ENCODE assay signal across 24 cellular contexts in the genomic region with DNA sequence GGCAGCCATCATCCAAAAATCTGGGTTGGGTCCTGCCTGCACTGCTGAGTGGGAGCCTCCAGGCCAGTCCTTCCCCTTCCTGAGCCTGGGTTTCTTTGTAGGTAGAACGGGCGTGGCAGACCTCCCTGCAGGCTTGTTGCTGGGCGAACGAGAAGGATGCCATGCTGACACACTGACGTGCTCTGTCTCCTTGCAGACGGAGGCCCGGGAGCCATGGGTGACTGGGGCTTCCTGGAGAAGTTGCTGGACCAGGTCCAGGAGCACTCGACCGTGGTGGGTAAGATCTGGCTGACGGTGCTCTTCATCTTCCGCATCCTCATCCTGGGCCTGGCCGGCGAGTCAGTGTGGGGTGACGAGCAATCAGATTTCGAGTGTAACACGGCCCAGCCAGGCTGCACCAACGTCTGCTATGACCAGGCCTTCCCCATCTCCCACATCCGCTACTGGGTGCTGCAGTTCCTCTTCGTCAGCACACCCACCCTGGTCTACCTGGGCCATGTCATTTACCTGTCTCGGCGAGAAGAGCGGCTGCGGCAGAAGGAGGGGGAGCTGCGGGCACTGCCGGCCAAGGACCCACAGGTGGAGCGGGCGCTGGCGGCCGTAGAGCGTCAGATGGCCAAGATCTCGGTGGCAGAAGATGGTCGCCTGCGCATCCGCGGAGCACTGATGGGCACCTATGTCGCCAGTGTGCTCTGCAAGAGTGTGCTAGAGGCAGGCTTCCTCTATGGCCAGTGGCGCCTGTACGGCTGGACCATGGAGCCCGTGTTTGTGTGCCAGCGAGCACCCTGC. TPM values are rescaled to one million over a fixed set of nuclear protein-coding genes. Genes with fewer than 3 reads are reported as not detected.
DNase-seq lines count a peak whose midpoint lies in the region; ATAC-seq and TF ChIP-seq lines count a peak whose summit lies in the region.
"Had no signal": no experiment of that assay in that cellular context is flagged by ENCODE, and none has a peak within 500 bp of the region (broad histone marks: within the 10 kb centered on the region; RNA-seq: fewer than 3 reads in every experiment).

No MANE protein-coding gene starts in this region.

- TF ChIP-seq POLR2A in stomach (IDR thresholded peaks at IDR 0.05) = no peak

- peak; percentile 75 for DNase-seq in HK-2 (ENCODE audit: unreplicated experiment)
- DNase-seq in dorsolateral prefrontal cortex = no peak
- peak in 1 of 2 donors; percentile 61 for DNase-seq in left lung
- DNase-seq in stomach = no peak
- DNase-seq in activated CD4-positive, alpha-beta memory T cell treated with anti-CD3 and anti-CD28 coated beads, Interleukin-2, amount 10 ng/mL, durations not matched to agents 7 days and 5 days = no peak
- no peak for DNase-seq in OCI-M1 (lab: John Stamatoyannopoulos, UW)
- no peak for DNase-seq in activated CD8-positive, alpha-beta memory T cell treated with anti-CD3 and anti-CD28 coated beads, Interleukin-2, amount 50 U/mL, for 48 hours
- DNase-seq in activated naive CD4-positive, alpha-beta T cell treated with Interleukin-2 at 50 U/mL for 16 hours = no peak
- DNase-seq: activated naive CD8-positive, alpha-beta T cell treated with anti-CD3 and anti-CD28 coated beads, Interleukin-2, amount 50 U/mL, for 24 hours; AML-193; effector memory CD4-positive, alpha-beta T cell; GOT3; natural killer cell; NCI-H1048; NCI-H2081; NCI-H526 treated with DMSO at 0.1 percent for 48 hours; substantia nigra had no signal

- POLR2A ChIA-PET in activated CD4-positive, alpha-beta memory T cell treated with anti-CD3 and anti-CD28 coated beads, Interleukin-2, amount 10 ng/mL, durations not matched to agents 7 days and 5 days (lab: Charles Lee) = no interaction called here

- H3K9me3 ChIP-seq in left lung (no peaks in the 10 kb centered on the region), stomach (no peaks in the 10 kb centered on the region)
- H3K9me3 ChIP-seq: SJSA1 had no signal

- no peak overlapping the region for H3K4me3 Mint-ChIP-seq in activated CD4-positive, alpha-beta memory T cell treated with anti-CD3 and anti-CD28 coated beads, Interleukin-2, amount 10 ng/mL, durations not matched to agents 7 days and 5 days
- H3K4me3 Mint-ChIP-seq: activated naive CD8-positive, alpha-beta T cell treated with anti-CD3 and anti-CD28 coated beads, Interleukin-2, amount 50 U/mL, for 24 hours; activated T-helper 17 cell treated with anti-CD3 and anti-CD28 coated beads, Interleukin-2, amount 50 U/mL, for 72 hours; natural killer cell had no signal

- WGBS in stomach, 5 donors = 80 to 89% (median 83%) methylated on average over 33 to 40 of the region's 40 CpGs

- ATAC-seq in left lung = no peak
- ATAC-seq: activated naive CD8-positive, alpha-beta T cell treated with anti-CD3 and anti-CD28 coated beads, Interleukin-2, amount 50 U/mL, for 24 hours; activated T-helper 17 cell treated with anti-CD3 and anti-CD28 coated beads, Interleukin-2, amount 50 U/mL, for 72 hours; natural killer cell had no signal

- intact Hi-C loops in dorsolateral prefrontal cortex (cut with DNase I) (no loop called here), left lung (cut with DNase I) (loop anchor here in 1 of 2 donors (5.0 kb wide), 1 partner anchor 58 kb away; no protein-coding TSS in a partner anchor), stomach (cut with DNase I; ENCODE audit: low total_unique reads) (loop anchor here (5.0 kb wide), 1 partner anchor 53 kb away; no protein-coding TSS in a partner anchor)

- TF ChIP-seq CTCF in dorsolateral prefrontal cortex (IDR thresholded peaks at IDR 0.05 in 54 of 56, conservative IDR thresholded peaks at IDR 0.05 in 2 of 56; ENCODE audit: low read depth in 1 of 56, partially characterized antibody in 56 of 56) = no peak
- no peak for TF ChIP-seq CTCF in left lung (IDR thresholded peaks at IDR 0.05)
- TF ChIP-seq CTCF in stomach (IDR thresholded peaks at IDR 0.05) = no peak

- H3K27ac ChIP-seq in dorsolateral prefrontal cortex (peak overlapping the region in 16 of 59 donors; percentile 15 to 81 (median 56)), left lung (peak overlapping the region in 1 of 2 donors; percentile 54), stomach (peak overlapping the region in 2 of 5 donors; percentile 0 to 58)
- H3K27ac ChIP-seq: KMS-11, SJSA1 had no signal

- no peak overlapping the region for H3K27ac Mint-ChIP-seq in activated CD4-positive, alpha-beta memory T cell treated with anti-CD3 and anti-CD28 coated beads, Interleukin-2, amount 10 ng/mL, durations not matched to agents 7 days and 5 days
- H3K27ac Mint-ChIP-seq: activated naive CD8-positive, alpha-beta T cell treated with anti-CD3 and anti-CD28 coated beads, Interleukin-2, amount 50 U/mL, for 24 hours; activated T-helper 17 cell treated with anti-CD3 and anti-CD28 coated beads, Interleukin-2, amount 50 U/mL, for 72 hours; natural killer cell had no signal

- H3K27me3 ChIP-seq in dorsolateral prefrontal cortex (peaks cover 0 to 8% (median 0%) of the 10 kb centered on the region in 45 donors), left lung (peaks cover 4 to 38% of the 10 kb centered on the region in 2 donors), stomach (peaks cover 6 to 47% (median 14%) of the 10 kb centered on the region in 3 donors)

- H3K27me3 Mint-ChIP-seq in activated CD4-positive, alpha-beta memory T cell treated with anti-CD3 and anti-CD28 coated beads, Interleukin-2, amount 10 ng/mL, durations not matched to agents 7 days and 5 days = peaks cover 71% of the 10 kb centered on the region

- no peaks in the 10 kb centered on the region for H3K36me3 Mint-ChIP-seq in activated CD4-positive, alpha-beta memory T cell treated with anti-CD3 and anti-CD28 coated beads, Interleukin-2, amount 10 ng/mL, durations not matched to agents 7 days and 5 days (ENCODE audit: low read depth)
- H3K36me3 Mint-ChIP-seq: natural killer cell had no signal

- CTCF ChIA-PET in activated CD4-positive, alpha-beta memory T cell treated with anti-CD3 and anti-CD28 coated beads, Interleukin-2, amount 10 ng/mL, durations not matched to agents 7 days and 5 days (lab: Charles Lee) = no interaction called here

- H3K9me3 Mint-ChIP-seq in activated CD4-positive, alpha-beta memory T cell treated with anti-CD3 and anti-CD28 coated beads, Interleukin-2, amount 10 ng/mL, durations not matched to agents 7 days and 5 days = no peaks in the 10 kb centered on the region
- H3K9me3 Mint-ChIP-seq: activated naive CD8-positive, alpha-beta T cell treated with anti-CD3 and anti-CD28 coated beads, Interleukin-2, amount 50 U/mL, for 24 hours; activated T-helper 17 cell treated with anti-CD3 and anti-CD28 coated beads, Interleukin-2, amount 50 U/mL, for 72 hours; natural killer cell had no signal

- H3K4me1 ChIP-seq in left lung = no peaks in the 10 kb centered on the region
- H3K4me1 ChIP-seq in stomach = peaks cover 9 to 18% (median 10%) of the 10 kb centered on the region in 4 donors
- H3K4me1 ChIP-seq: SJSA1 had no signal

- H3K4me1 Mint-ChIP-seq in activated CD4-positive, alpha-beta memory T cell treated with anti-CD3 and anti-CD28 coated beads, Interleukin-2, amount 10 ng/mL, durations not matched to agents 7 days and 5 days = peaks cover 6% of the 10 kb centered on the region

- no peak for TF ChIP-seq EP300 in stomach (IDR thresholded peaks at IDR 0.05)

- H3K4me3 ChIP-seq in dorsolateral prefrontal cortex (peak overlapping the region in 37 of 59 donors; percentile 1 to 61 (median 42)), left lung (peak overlapping the region; percentile 7 to 42), stomach (peak overlapping the region; percentile 3 to 48 (median 30))
- H3K4me3 ChIP-seq: SJSA1 had no signal

- peaks cover 0 to 7% of the 10 kb centered on the region in 2 donors for H3K36me3 ChIP-seq in left lung
- H3K36me3 ChIP-seq in stomach = peaks cover 0 to 28% (median 5%) of the 10 kb centered on the region in 4 donors
- H3K36me3 ChIP-seq: SJSA1 had no signal

RNA-seq across cellular contexts. Expression of gene GJA4, which starts 1.4 kb away (rescaled TPM):
- 10 to 100 TPM in 15 of 120 experiments, 1 to 10 TPM in 105; 1.3 to 19.5 (median 5.2) TPM for total RNA-seq in dorsolateral prefrontal cortex
- total RNA-seq in left lung = 10 to 100 TPM; 21.1 to 26.1 TPM
- total RNA-seq in stomach = 1 to 10 TPM in 3 of 5 donors, not detected in 2; 1.7 to 4.8 (median 2.3) TPM
- polyA plus RNA-seq in stomach = 1 to 10 TPM; 2.2 to 2.9 (median 2.6) TPM
- total RNA-seq in activated CD4-positive, alpha-beta memory T cell treated with anti-CD3 and anti-CD28 coated beads, Interleukin-2, amount 10 ng/mL, durations not matched to agents 7 days and 5 days = not detected
- total RNA-seq: activated CD8-positive, alpha-beta memory T cell treated with anti-CD3 and anti-CD28 coated beads for 36 hours; activated T-helper 17 cell treated with anti-CD3 and anti-CD28 coated beads, Interleukin-2, amount 50 U/mL, for 72 hours; bronchial epithelial cell; fibroblast of villous mesenchyme; natural killer cell; OCI-LY7; SJSA1 had no signal

RNA-seq across cellular contexts. Expression of gene GJB3, which starts 13.2 kb away (rescaled TPM):
- total RNA-seq in dorsolateral prefrontal cortex (1 to 10 TPM in 11 of 120 experiments, under 1 TPM in 68, not detected in 41; 0.20 to 2.7 (median 0.49) TPM), left lung (1 to 10 TPM in 1 of 2 donors, under 1 TPM in 1; 0.68 to 2.0 TPM), stomach (1 to 10 TPM in 3 of 5 donors, under 1 TPM in 1, not detected in 1; 0.58 to 2.8 (median 1.8) TPM)
- 10 to 100 TPM in 1 of 3 donors, 1 to 10 TPM in 2; 1.8 to 32.3 (median 3.1) TPM for polyA plus RNA-seq in stomach
- total RNA-seq in activated CD4-positive, alpha-beta memory T cell treated with anti-CD3 and anti-CD28 coated beads, Interleukin-2, amount 10 ng/mL, durations not matched to agents 7 days and 5 days = not detected
- total RNA-seq: activated CD8-positive, alpha-beta memory T cell treated with anti-CD3 and anti-CD28 coated beads for 36 hours; activated T-helper 17 cell treated with anti-CD3 and anti-CD28 coated beads, Interleukin-2, amount 50 U/mL, for 72 hours; fibroblast of villous mesenchyme; natural killer cell; OCI-LY7; SJSA1 had no signal

RNA-seq across cellular contexts. Expression of gene GJB4, which starts 34.7 kb away (rescaled TPM):
- under 1 TPM in 11 of 120 experiments, not detected in 109; 0.17 to 0.37 (median 0.28) TPM for total RNA-seq in dorsolateral prefrontal cortex
- not detected for total RNA-seq in left lung
- total RNA-seq in stomach = under 1 TPM in 1 of 5 donors, not detected in 4; 0.18 TPM
- polyA plus RNA-seq in stomach = 1 to 10 TPM in 1 of 3 donors, under 1 TPM in 1, not detected in 1; 0.06 to 1.2 TPM
- total RNA-seq in activated CD4-positive, alpha-beta memory T cell treated with anti-CD3 and anti-CD28 coated beads, Interleukin-2, amount 10 ng/mL, durations not matched to agents 7 days and 5 days = not detected
- total RNA-seq: activated CD8-positive, alpha-beta memory T cell treated with anti-CD3 and anti-CD28 coated beads for 36 hours; activated T-helper 17 cell treated with anti-CD3 and anti-CD28 coated beads, Interleukin-2, amount 50 U/mL, for 72 hours; fibroblast of villous mesenchyme; natural killer cell; OCI-LY7; SJSA1 had no signal

RNA-seq across cellular contexts. Expression of gene GJB5, which starts 39.3 kb away (rescaled TPM):
- total RNA-seq in dorsolateral prefrontal cortex (1 to 10 TPM in 74 of 120 experiments, under 1 TPM in 36, not detected in 10; 0.32 to 5.2 (median 1.3) TPM), left lung (under 1 TPM in 1 of 2 donors, not detected in 1; 0.21 TPM), stomach (under 1 TPM in 1 of 5 donors, not detected in 4; 0.37 TPM)
- 10 to 100 TPM in 1 of 3 donors, not detected in 2; 23.9 TPM for polyA plus RNA-seq in stomach
- not detected for total RNA-seq in activated CD4-positive, alpha-beta memory T cell treated with anti-CD3 and anti-CD28 coated beads, Interleukin-2, amount 10 ng/mL, durations not matched to agents 7 days and 5 days
- total RNA-seq: activated CD8-positive, alpha-beta memory T cell treated with anti-CD3 and anti-CD28 coated beads for 36 hours; activated T-helper 17 cell treated with anti-CD3 and anti-CD28 coated beads, Interleukin-2, amount 50 U/mL, for 72 hours; fibroblast of villous mesenchyme; natural killer cell; OCI-LY7; SJSA1 had no signal
